Comparison of ENCODE assay signal across 11 cellular contexts in the genomic region with DNA sequence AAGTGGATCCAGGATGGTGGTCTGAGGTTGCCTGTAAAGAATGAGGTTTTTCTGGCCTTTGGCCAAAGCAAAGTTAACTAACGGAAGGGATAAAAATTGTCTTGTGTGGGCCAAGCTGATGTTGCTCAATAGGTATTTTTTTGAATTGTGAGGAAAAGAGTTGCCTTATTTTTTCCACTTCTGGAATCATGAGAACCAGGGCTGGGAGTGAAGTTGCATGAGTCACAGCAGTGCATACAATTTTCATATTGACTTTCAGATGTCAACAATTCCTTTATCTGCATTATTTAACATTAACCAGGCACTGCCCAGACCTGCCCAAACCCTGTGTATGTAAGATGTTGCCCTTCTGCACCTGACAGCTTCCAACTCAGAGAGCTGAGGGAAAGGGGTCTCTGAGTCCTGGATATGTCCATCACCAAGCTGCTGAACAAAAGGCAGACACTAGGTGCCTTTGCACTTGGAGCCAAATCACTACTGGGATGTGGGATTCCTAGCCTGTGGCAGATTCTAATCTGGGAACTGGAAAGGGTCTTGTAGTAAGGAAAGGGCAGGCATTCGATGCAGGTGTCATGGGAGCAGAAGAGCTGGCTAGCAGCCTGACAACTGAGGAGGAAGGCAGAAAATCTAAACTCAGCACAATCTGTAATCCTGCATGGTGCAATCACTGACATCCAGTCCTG. TPM values are rescaled to one million over a fixed set of nuclear protein-coding genes. Genes with fewer than 3 reads are reported as not detected.
DNase-seq lines count a peak whose midpoint lies in the region; ATAC-seq and TF ChIP-seq lines count a peak whose summit lies in the region.
"Had no signal": no experiment of that assay in that cellular context is flagged by ENCODE, and none has a peak within 500 bp of the region (broad histone marks: within the 10 kb centered on the region; RNA-seq: fewer than 3 reads in every experiment).

No MANE protein-coding gene starts in this region.

- peak overlapping the region; percentile 5 for H3K4me3 Mint-ChIP-seq in progenitor cell of endocrine pancreas (ENCODE audit: low read depth)
- H3K4me3 Mint-ChIP-seq in naive thymus-derived CD4-positive, alpha-beta T cell: no peak overlapping the region
- no peak overlapping the region for H3K4me3 Mint-ChIP-seq in activated CD8-positive, alpha-beta memory T cell treated with anti-CD3 and anti-CD28 coated beads, Interleukin-2, amount 10 ng/mL, durations not matched to agents 7 days and 5 days
- no peak overlapping the region for H3K4me3 Mint-ChIP-seq in stimulated activated naive CD8-positive, alpha-beta T cell treated with anti-CD3 and anti-CD28 coated beads, Interleukin-15, amount 100 ng/mL, for 72 hours
- no peak overlapping the region for H3K4me3 Mint-ChIP-seq in activated naive CD8-positive, alpha-beta T cell treated with anti-CD3 and anti-CD28 coated beads for 36 hours

- peak overlapping the region; percentile 85 for H3K27ac Mint-ChIP-seq in progenitor cell of endocrine pancreas
- no peak overlapping the region for H3K27ac Mint-ChIP-seq in naive thymus-derived CD4-positive, alpha-beta T cell
- no peak overlapping the region for H3K27ac Mint-ChIP-seq in activated CD8-positive, alpha-beta memory T cell treated with anti-CD3 and anti-CD28 coated beads, Interleukin-2, amount 10 ng/mL, durations not matched to agents 7 days and 5 days
- H3K27ac Mint-ChIP-seq in stimulated activated naive CD8-positive, alpha-beta T cell treated with anti-CD3 and anti-CD28 coated beads, Interleukin-15, amount 100 ng/mL, for 72 hours: no peak overlapping the region
- H3K27ac Mint-ChIP-seq in activated naive CD8-positive, alpha-beta T cell treated with anti-CD3 and anti-CD28 coated beads for 36 hours: no peak overlapping the region

- no peaks in the 10 kb centered on the region for H4K20me1 ChIP-seq in PC-3 (ENCODE audit: low read length)
- H4K20me1 ChIP-seq in fibroblast of lung (ENCODE audit: control insufficient read depth, extremely low read depth, insufficient read depth, low read length): no peaks in the 10 kb centered on the region

- no peaks in the 10 kb centered on the region for H3K79me2 ChIP-seq in PC-3 (ENCODE audit: low read length)
- no peaks in the 10 kb centered on the region for H3K79me2 ChIP-seq in fibroblast of lung (ENCODE audit: control insufficient read depth, insufficient read depth, low read length)

- no peaks in the 10 kb centered on the region for H3K27me3 ChIP-seq in PC-3 (ENCODE audit: low read length)
- H3K27me3 ChIP-seq in fibroblast of lung (ENCODE audit: control insufficient read depth, insufficient read depth, low read length): no peaks in the 10 kb centered on the region
- H3K27me3 ChIP-seq in naive thymus-derived CD4-positive, alpha-beta T cell (ENCODE audit: control insufficient read depth in 2 of 2, insufficient read depth in 2 of 2, low read length in 2 of 2): peaks cover 0 to 3% of the 10 kb centered on the region in 2 donors
- H3K27me3 ChIP-seq: gastrocnemius medialis, neutrophil had no signal

- H3K9me3 ChIP-seq in PC-3 (ENCODE audit: low read length): no peaks in the 10 kb centered on the region
- no peaks in the 10 kb centered on the region for H3K9me3 ChIP-seq in fibroblast of lung (ENCODE audit: control insufficient read depth, insufficient read depth, low read depth, low read length)
- H3K9me3 ChIP-seq in naive thymus-derived CD4-positive, alpha-beta T cell (ENCODE audit: control insufficient read depth in 2 of 3, low read length in 3 of 3): no peaks in the 10 kb centered on the region
- H3K9me3 ChIP-seq: gastrocnemius medialis, neutrophil had no signal

- DNase-seq in GM04503 (ENCODE audit: low read depth) (peak; percentile 57), PC-3 (peak; percentile 95), fibroblast of lung (ENCODE audit: low read depth in 2 of 2) (peak; percentile 74 to 80), progenitor cell of endocrine pancreas (ENCODE audit: low spot score, unreplicated experiment) (no peak)
- no peak for DNase-seq in naive thymus-derived CD4-positive, alpha-beta T cell
- DNase-seq in activated CD8-positive, alpha-beta memory T cell treated with anti-CD3 and anti-CD28 coated beads, Interleukin-2, amount 10 ng/mL, durations not matched to agents 7 days and 5 days: no peak
- no peak for DNase-seq in stimulated activated naive CD8-positive, alpha-beta T cell treated with anti-CD3 and anti-CD28 coated beads, Interleukin-15, amount 100 ng/mL, for 72 hours
- DNase-seq in activated naive CD8-positive, alpha-beta T cell treated with anti-CD3 and anti-CD28 coated beads for 36 hours: no peak
- DNase-seq: gastrocnemius medialis, NCI-H2029 treated with DMSO at 0.1 percent for 48 hours had no signal

- peaks cover 55% of the 10 kb centered on the region for H3K4me1 ChIP-seq in PC-3 (ENCODE audit: insufficient read depth, low read length)
- no peaks in the 10 kb centered on the region for H3K4me1 ChIP-seq in fibroblast of lung (ENCODE audit: control insufficient read depth, extremely low read depth, insufficient read depth, low read length)
- H3K4me1 ChIP-seq in naive thymus-derived CD4-positive, alpha-beta T cell (ENCODE audit: control insufficient read depth in 2 of 2, insufficient read depth in 2 of 2, low read length in 2 of 2): no peaks in the 10 kb centered on the region
- H3K4me1 ChIP-seq: gastrocnemius medialis had no signal

- intact Hi-C loops in PC-3 (cut with micrococcal nuclease): loop anchor here (1.0 to 2.0 kb wide), 3 partner anchors 52 to 245 kb away; no protein-coding TSS in a partner anchor
- intact Hi-C loops in naive thymus-derived CD4-positive, alpha-beta T cell (cut with micrococcal nuclease): no loop called here

- CTCF ChIA-PET in PC-3 (lab: Charles Lee): interaction anchor here (0.5 to 1.5 kb wide), 3 partner anchors 63 to 194 kb away, joined by 3 to 4 read pairs (median 3); no protein-coding TSS in a partner anchor
- CTCF ChIA-PET in naive thymus-derived CD4-positive, alpha-beta T cell (lab: Charles Lee): no interaction called here
- CTCF ChIA-PET in activated CD8-positive, alpha-beta memory T cell treated with anti-CD3 and anti-CD28 coated beads, Interleukin-2, amount 10 ng/mL, durations not matched to agents 7 days and 5 days (lab: Charles Lee): no interaction called here

- H3K4me3 ChIP-seq in PC-3 (ENCODE audit: low read length) (peak overlapping the region; percentile 37; the same call in 1 of the 2 replicates), fibroblast of lung (replicated peaks in 1 of 4; ENCODE audit: control extremely low read depth in 1 of 4, insufficient read depth in 1 of 4, low read depth in 3 of 4, low read length in 4 of 4) (no peak overlapping the region)
- H3K4me3 ChIP-seq in naive thymus-derived CD4-positive, alpha-beta T cell (ENCODE audit: low read length): no peak overlapping the region
- H3K4me3 ChIP-seq: gastrocnemius medialis had no signal

- H3K27ac ChIP-seq in PC-3 (ENCODE audit: low read length): peak overlapping the region; percentile 96
- no peak overlapping the region for H3K27ac ChIP-seq in fibroblast of lung (ENCODE audit: insufficient read depth, low read length)
- no peak overlapping the region for H3K27ac ChIP-seq in naive thymus-derived CD4-positive, alpha-beta T cell (ENCODE audit: low read depth, low read length)
- H3K27ac ChIP-seq: gastrocnemius medialis, neutrophil had no signal

- peaks cover 6% of the 10 kb centered on the region for H3K9me3 Mint-ChIP-seq in progenitor cell of endocrine pancreas (ENCODE audit: low read depth)
- H3K9me3 Mint-ChIP-seq in naive thymus-derived CD4-positive, alpha-beta T cell: no peaks in the 10 kb centered on the region
- H3K9me3 Mint-ChIP-seq in activated CD8-positive, alpha-beta memory T cell treated with anti-CD3 and anti-CD28 coated beads, Interleukin-2, amount 10 ng/mL, durations not matched to agents 7 days and 5 days (ENCODE audit: low read depth): no peaks in the 10 kb centered on the region
- no peaks in the 10 kb centered on the region for H3K9me3 Mint-ChIP-seq in stimulated activated naive CD8-positive, alpha-beta T cell treated with anti-CD3 and anti-CD28 coated beads, Interleukin-15, amount 100 ng/mL, for 72 hours
- H3K9me3 Mint-ChIP-seq in activated naive CD8-positive, alpha-beta T cell treated with anti-CD3 and anti-CD28 coated beads for 36 hours: no peaks in the 10 kb centered on the region

- no peaks in the 10 kb centered on the region for H3K36me3 Mint-ChIP-seq in progenitor cell of endocrine pancreas (ENCODE audit: insufficient read depth)
- no peaks in the 10 kb centered on the region for H3K36me3 Mint-ChIP-seq in naive thymus-derived CD4-positive, alpha-beta T cell
- H3K36me3 Mint-ChIP-seq in activated CD8-positive, alpha-beta memory T cell treated with anti-CD3 and anti-CD28 coated beads, Interleukin-2, amount 10 ng/mL, durations not matched to agents 7 days and 5 days: no peaks in the 10 kb centered on the region
- no peaks in the 10 kb centered on the region for H3K36me3 Mint-ChIP-seq in activated naive CD8-positive, alpha-beta T cell treated with anti-CD3 and anti-CD28 coated beads for 36 hours

- ATAC-seq in PC-3: peak; percentile 68
- no peak for ATAC-seq in naive thymus-derived CD4-positive, alpha-beta T cell
- ATAC-seq in activated CD8-positive, alpha-beta memory T cell treated with anti-CD3 and anti-CD28 coated beads, Interleukin-2, amount 10 ng/mL, durations not matched to agents 7 days and 5 days: no peak
- ATAC-seq in stimulated activated naive CD8-positive, alpha-beta T cell treated with anti-CD3 and anti-CD28 coated beads, Interleukin-15, amount 100 ng/mL, for 72 hours: no peak
- ATAC-seq: gastrocnemius medialis had no signal

- H2AFZ ChIP-seq in PC-3 (ENCODE audit: low read length) (no peak overlapping the region), fibroblast of lung (ENCODE audit: low read length) (no peak overlapping the region)

- POLR2A ChIA-PET in PC-3 (lab: Charles Lee; ENCODE audit: unreplicated experiment): interaction anchor here (1.1 kb wide), 1 partner anchor 9 kb away, joined by 5 read pairs; no protein-coding TSS in a partner anchor
- POLR2A ChIA-PET in naive thymus-derived CD4-positive, alpha-beta T cell (lab: Charles Lee): no interaction called here

- 0 out of 2 replicates have a peak, but pooled peaks cover 3% of the 10 kb centered on the region for H3K9me2 ChIP-seq in PC-3 (replicated peaks; ENCODE audit: low read length)

- TF ChIP-seq CTCF in PC-3 (conservative IDR thresholded peaks at IDR 0.05; ENCODE audit: low read depth, low read length) (no peak), fibroblast of lung (conservative IDR thresholded peaks at IDR 0.05 in 1 of 2, IDR thresholded peaks at IDR 0.05 in 1 of 2; ENCODE audit: low read depth in 1 of 2, low read length in 2 of 2) (no peak), progenitor cell of endocrine pancreas (IDR thresholded peaks at IDR 0.05; ENCODE audit: unreplicated experiment) (no peak)

- H3K9ac ChIP-seq in PC-3 (ENCODE audit: low read length) (peak overlapping the region; percentile 65), fibroblast of lung (ENCODE audit: insufficient read depth, low read length) (no peak overlapping the region)

- H3K4me1 Mint-ChIP-seq in progenitor cell of endocrine pancreas (ENCODE audit: low read depth): peaks cover 19% of the 10 kb centered on the region
- no peaks in the 10 kb centered on the region for H3K4me1 Mint-ChIP-seq in naive thymus-derived CD4-positive, alpha-beta T cell
- H3K4me1 Mint-ChIP-seq in activated CD8-positive, alpha-beta memory T cell treated with anti-CD3 and anti-CD28 coated beads, Interleukin-2, amount 10 ng/mL, durations not matched to agents 7 days and 5 days: no peaks in the 10 kb centered on the region
- H3K4me1 Mint-ChIP-seq in stimulated activated naive CD8-positive, alpha-beta T cell treated with anti-CD3 and anti-CD28 coated beads, Interleukin-15, amount 100 ng/mL, for 72 hours: no peaks in the 10 kb centered on the region
- H3K4me1 Mint-ChIP-seq in activated naive CD8-positive, alpha-beta T cell treated with anti-CD3 and anti-CD28 coated beads for 36 hours: no peaks in the 10 kb centered on the region

- H3K27me3 Mint-ChIP-seq in progenitor cell of endocrine pancreas: no peaks in the 10 kb centered on the region
- H3K27me3 Mint-ChIP-seq in naive thymus-derived CD4-positive, alpha-beta T cell: peaks cover 13 to 40% (median 30%) of the 10 kb centered on the region in 5 donors
- H3K27me3 Mint-ChIP-seq in activated CD8-positive, alpha-beta memory T cell treated with anti-CD3 and anti-CD28 coated beads, Interleukin-2, amount 10 ng/mL, durations not matched to agents 7 days and 5 days: peaks cover 32% of the 10 kb centered on the region
- peaks cover 44% of the 10 kb centered on the region for H3K27me3 Mint-ChIP-seq in stimulated activated naive CD8-positive, alpha-beta T cell treated with anti-CD3 and anti-CD28 coated beads, Interleukin-15, amount 100 ng/mL, for 72 hours
- peaks cover 23% of the 10 kb centered on the region for H3K27me3 Mint-ChIP-seq in activated naive CD8-positive, alpha-beta T cell treated with anti-CD3 and anti-CD28 coated beads for 36 hours

- no TSS peak for BruUV-seq in PC-3 (replicated peaks; lab: Mats Ljungman, UMichigan)

- H3K4me2 ChIP-seq in PC-3 (ENCODE audit: low read length) (peak overlapping the region; percentile 74), fibroblast of lung (ENCODE audit: extremely low read depth, insufficient read depth, low read length) (no peak overlapping the region)

- no peaks in the 10 kb centered on the region for H3K36me3 ChIP-seq in PC-3 (ENCODE audit: low read depth, low read length)
- no peaks in the 10 kb centered on the region for H3K36me3 ChIP-seq in fibroblast of lung (ENCODE audit: control insufficient read depth, insufficient read depth, low read length)
- H3K36me3 ChIP-seq in naive thymus-derived CD4-positive, alpha-beta T cell (ENCODE audit: control insufficient read depth in 2 of 3, insufficient read depth in 3 of 3, low read length in 3 of 3): no peaks in the 10 kb centered on the region
- H3K36me3 ChIP-seq: gastrocnemius medialis, neutrophil had no signal

- H3F3A ChIP-seq in PC-3 (ENCODE audit: low read length, unreplicated experiment): peaks cover 10% of the 10 kb centered on the region

RNA-seq across cellular contexts. Expression of a gene that starts 52.3 kb away (rescaled TPM):
- total RNA-seq in PC-3 (2014; rRNA removed) (34.2 and 45.0 TPM in 2 replicates), fibroblast of lung (13.6 and 13.7 TPM in 2 replicates), progenitor cell of endocrine pancreas (31.6 and 34.2 TPM in 2 replicates)
- polyA plus RNA-seq in fibroblast of lung: 20.1 and 23.2 TPM in 2 replicates
- polyA plus RNA-seq in fibroblast of lung (2012): 12.4 and 14.4 TPM in 2 replicates
- polyA minus RNA-seq in fibroblast of lung (ENCODE audit: low replicate concordance): 70.6 and 85.3 TPM in 2 replicates
- 10 to 100 TPM in 4 of 5 experiments, 1 to 10 TPM in 1; 9.8 to 19.2 (median 12.2) TPM for total RNA-seq in naive thymus-derived CD4-positive, alpha-beta T cell
- polyA plus RNA-seq in naive thymus-derived CD4-positive, alpha-beta T cell: 10 to 100 TPM in 1 of 2 donors, 1 to 10 TPM in 1; 10.0 to 14.7 TPM
- 10 to 100 TPM; 16.1 to 18.0 TPM for total RNA-seq in activated CD8-positive, alpha-beta memory T cell treated with anti-CD3 and anti-CD28 coated beads, Interleukin-2, amount 10 ng/mL, durations not matched to agents 7 days and 5 days
- 10 to 100 TPM; 15.7 to 21.0 TPM for total RNA-seq in activated naive CD8-positive, alpha-beta T cell treated with anti-CD3 and anti-CD28 coated beads for 36 hours

Comparison
In these comparisons a context has a peak if more than half of its experiments do, and no peak if none do; other contexts are left out.
1. DNase-seq: peak in GM04503 (single experiment), PC-3 (single experiment) and fibroblast of lung (2 of 2); none in progenitor cell of endocrine pancreas (single experiment), naive thymus-derived CD4-positive, alpha-beta T cell (0 of 9), activated CD8-positive, alpha-beta memory T cell treated with anti-CD3 and anti-CD28 coated beads, Interleukin-2, amount 10 ng/mL, durations not matched to agents 7 days and 5 days (single experiment), stimulated activated naive CD8-positive, alpha-beta T cell treated with anti-CD3 and anti-CD28 coated beads, Interleukin-15, amount 100 ng/mL, for 72 hours (0 of 2) and activated naive CD8-positive, alpha-beta T cell treated with anti-CD3 and anti-CD28 coated beads for 36 hours (single experiment).